In the genomic region with DNA sequence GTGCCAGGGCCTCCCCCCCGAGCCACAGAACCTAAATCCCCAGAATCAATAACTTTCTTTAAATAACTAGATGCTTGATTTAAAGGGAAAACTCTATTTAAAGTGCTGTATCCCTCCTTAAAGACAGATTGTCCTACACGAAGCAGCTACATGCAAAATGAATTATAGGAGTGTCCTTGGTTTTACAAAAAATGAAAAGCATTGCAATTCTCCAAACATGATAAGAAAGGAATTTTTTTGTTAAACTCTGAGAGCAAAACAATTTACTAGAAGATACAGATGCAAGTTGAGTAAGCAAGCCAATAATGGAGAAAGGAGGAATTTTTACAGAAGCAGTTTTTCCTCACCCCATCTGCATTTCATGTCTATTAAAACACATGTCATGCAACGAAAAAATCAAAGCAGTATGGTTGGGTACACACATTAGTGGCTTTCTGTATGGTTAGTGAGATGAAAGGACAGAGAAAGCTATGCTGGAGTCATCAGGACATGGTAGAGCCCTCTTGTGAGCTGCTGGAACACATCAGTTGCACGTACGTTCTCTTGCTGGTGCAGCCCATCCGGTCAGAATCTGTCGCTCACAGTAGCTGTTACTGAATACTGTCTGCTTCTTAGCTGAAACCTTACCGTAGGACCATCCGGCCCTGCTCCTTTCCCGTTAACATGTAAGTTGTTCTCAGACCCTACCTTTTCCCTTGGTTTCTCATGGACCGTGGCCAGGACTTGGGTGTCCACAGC, we compare ENCODE assay signal across 32 cellular contexts. TPM values are rescaled to one million over a fixed set of nuclear protein-coding genes. Genes with fewer than 3 reads are reported as not detected.
DNase-seq lines count a peak whose midpoint lies in the region; FAIRE-seq and TF ChIP-seq lines count a peak whose summit lies in the region.
"Had no signal": no experiment of that assay in that cellular context is flagged by ENCODE, and none has a peak within 500 bp of the region (broad histone marks: within the 10 kb centered on the region; RNA-seq: fewer than 3 reads in every experiment).

No MANE protein-coding gene starts in this region.

- no peak for TF ChIP-seq CTCF in HFFc6 (IDR thresholded peaks at IDR 0.05)
- no peak for TF ChIP-seq CTCF in hepatocyte (IDR thresholded peaks at IDR 0.05; ENCODE audit: poor library complexity)
- TF ChIP-seq CTCF in D721Med (IDR thresholded peaks at IDR 0.05; ENCODE audit: insufficient read depth, missing control alignments) = no peak

- H4K20me1 ChIP-seq in hepatocyte (ENCODE audit: insufficient read depth, poor library complexity, severe bottlenecking) = no peaks in the 10 kb centered on the region

- peaks cover 5% of the 10 kb centered on the region; the same call in 1 of the 2 replicates for H3K36me3 Mint-ChIP-seq in HFFc6 (ENCODE audit: low read depth)
- H3K36me3 Mint-ChIP-seq: activated CD8-positive, alpha-beta memory T cell treated with anti-CD3 and anti-CD28 coated beads, Interleukin-2, amount 10 ng/mL, durations not matched to agents 7 days and 5 days; stimulated activated memory B cell treated with anti-CD40 and anti-IgM and Interleukin-4, amounts not matched to agents 10 μg/mL and 1 μg/mL and 100 μg/mL, for 72 hours had no signal

- no peak overlapping the region; the same call in 1 of the 2 replicates for H3K27ac Mint-ChIP-seq in HFFc6
- H3K27ac Mint-ChIP-seq: activated B cell treated with CpG ODN at 0.5 μM for 24 hours; activated CD8-positive, alpha-beta memory T cell treated with anti-CD3 and anti-CD28 coated beads, Interleukin-2, amount 10 ng/mL, durations not matched to agents 7 days and 5 days; activated naive CD8-positive, alpha-beta T cell treated with anti-CD3 and anti-CD28 coated beads, Interleukin-2, amount 50 U/mL, for 24 hours; progenitor cell of endocrine pancreas; stimulated activated memory B cell treated with anti-CD40 and anti-IgM and Interleukin-4, amounts not matched to agents 10 μg/mL and 1 μg/mL and 100 μg/mL, for 72 hours; T-helper 1 cell treated with Interleukin-12 subunit alpha and Interleukin-12 subunit beta and Interleukin-4 antibody, amounts not matched to agents 30 μg/mL and 1 μg/mL, for 36 hours had no signal

- peaks cover 51% of the 10 kb centered on the region for H3K4me1 Mint-ChIP-seq in HFFc6 (ENCODE audit: low read depth)
- H3K4me1 Mint-ChIP-seq: activated CD8-positive, alpha-beta memory T cell treated with anti-CD3 and anti-CD28 coated beads, Interleukin-2, amount 10 ng/mL, durations not matched to agents 7 days and 5 days; activated naive CD8-positive, alpha-beta T cell treated with anti-CD3 and anti-CD28 coated beads, Interleukin-2, amount 50 U/mL, for 24 hours; central memory CD8-positive, alpha-beta T cell; stimulated activated memory B cell treated with anti-CD40 and anti-IgM and Interleukin-4, amounts not matched to agents 10 μg/mL and 1 μg/mL and 100 μg/mL, for 72 hours had no signal

- H3K4me1 ChIP-seq in hepatocyte (ENCODE audit: insufficient read depth) (peaks cover 25% of the 10 kb centered on the region), skeletal muscle satellite cell (ENCODE audit: control insufficient read depth, insufficient read depth, low read length) (peaks cover 29% of the 10 kb centered on the region)
- H3K4me1 ChIP-seq: esophagus squamous epithelium had no signal

- H3K9me2 ChIP-seq in hepatocyte (replicated peaks; ENCODE audit: insufficient read depth) = no peaks in the 10 kb centered on the region

- H3K4me2 ChIP-seq in hepatocyte (peak overlapping the region; percentile 61), skeletal muscle satellite cell (ENCODE audit: low read length) (peak overlapping the region; percentile 35)

- no peak overlapping the region for H2AFZ ChIP-seq in hepatocyte

- peak overlapping the region; percentile 27; the same call in 1 of the 2 replicates for H3K4me3 Mint-ChIP-seq in HFFc6
- H3K4me3 Mint-ChIP-seq: activated B cell treated with CpG ODN at 0.5 μM for 24 hours; activated CD8-positive, alpha-beta memory T cell treated with anti-CD3 and anti-CD28 coated beads, Interleukin-2, amount 10 ng/mL, durations not matched to agents 7 days and 5 days; activated naive CD8-positive, alpha-beta T cell treated with anti-CD3 and anti-CD28 coated beads, Interleukin-2, amount 50 U/mL, for 24 hours; central memory CD8-positive, alpha-beta T cell; stimulated activated memory B cell treated with anti-CD40 and anti-IgM and Interleukin-4, amounts not matched to agents 10 μg/mL and 1 μg/mL and 100 μg/mL, for 72 hours; T-helper 1 cell treated with Interleukin-12 subunit alpha and Interleukin-12 subunit beta and Interleukin-4 antibody, amounts not matched to agents 30 μg/mL and 1 μg/mL, for 36 hours had no signal

- WGBS in hepatocyte (ENCODE audit: low lambda C conversion rate, missing lambda C conversion rate) = 63% methylated on average over 11 of the region's 11 CpGs

- peak overlapping the region; percentile 53 for H3K27ac ChIP-seq in hepatocyte
- H3K27ac ChIP-seq: C4-2B, esophagus squamous epithelium, RWPE1, upper lobe of left lung had no signal

- no peaks in the 10 kb centered on the region for H3K9me3 Mint-ChIP-seq in HFFc6
- H3K9me3 Mint-ChIP-seq: activated B cell treated with CpG ODN at 0.5 μM for 24 hours; activated naive CD8-positive, alpha-beta T cell treated with anti-CD3 and anti-CD28 coated beads, Interleukin-2, amount 50 U/mL, for 24 hours; central memory CD8-positive, alpha-beta T cell; T-helper 1 cell treated with Interleukin-12 subunit alpha and Interleukin-12 subunit beta and Interleukin-4 antibody, amounts not matched to agents 30 μg/mL and 1 μg/mL, for 36 hours had no signal

- no peak for DNase-seq in HFFc6
- DNase-seq in amniotic epithelial cell (ENCODE audit: low read depth) = peak; percentile 77
- DNase-seq in hepatocyte (ENCODE audit: low spot score) = no peak
- DNase-seq in NOMO-1 (lab: John Stamatoyannopoulos, UW; ENCODE audit: unreplicated experiment in 2 of 2) = no peak
- DNase-seq in D721Med (ENCODE audit: insufficient read length, low spot score) = no peak
- no peak for DNase-seq in globus pallidus (ENCODE audit: low spot score)
- DNase-seq in Ammon's horn (ENCODE audit: low spot score) = no peak
- DNase-seq: activated B cell treated with CpG ODN at 0.5 μM for 24 hours; activated CD4-positive, alpha-beta T cell treated with anti-CD3 and anti-CD28 coated beads, Interleukin-2, amount 50 U/mL, for 4 hours; activated CD8-positive, alpha-beta memory T cell treated with anti-CD3 and anti-CD28 coated beads, Interleukin-2, amount 10 ng/mL, durations not matched to agents 7 days and 5 days; activated gamma-delta T cell treated with Interleukin-2 at 50 U/mL for 16 hours; activated naive CD8-positive, alpha-beta T cell treated with anti-CD3 and anti-CD28 coated beads, Interleukin-2, amount 50 U/mL, for 24 hours; activated T-cell treated with anti-CD3 and anti-CD28 coated beads, Interleukin-2, amount 50 U/mL, for 48 hours; dermis blood vessel endothelial cell; DMS79; esophagus squamous epithelium; GDM1; glutamatergic neuron; NCI-H510A; substantia nigra; upper lobe of left lung had no signal

- peaks cover 19% of the 10 kb centered on the region for H3K27me3 Mint-ChIP-seq in HFFc6 (ENCODE audit: insufficient read depth)

- H3K79me2 ChIP-seq in hepatocyte = no peaks in the 10 kb centered on the region

- H3K9me3 ChIP-seq in hepatocyte (ENCODE audit: low read depth) (no peaks in the 10 kb centered on the region), skeletal muscle satellite cell (replicated peaks; ENCODE audit: low read length) (no peaks in the 10 kb centered on the region)
- H3K9me3 ChIP-seq: body of pancreas, esophagus squamous epithelium, upper lobe of left lung had no signal

- no peak overlapping the region for H3K4me3 ChIP-seq in hepatocyte
- H3K4me3 ChIP-seq in skeletal muscle satellite cell (ENCODE audit: low read length) = no peak overlapping the region
- H3K4me3 ChIP-seq: body of pancreas, esophagus squamous epithelium, upper lobe of left lung had no signal

- H3K36me3 ChIP-seq in hepatocyte (replicated peaks; ENCODE audit: insufficient read depth, low read depth) = no peaks in the 10 kb centered on the region
- H3K36me3 ChIP-seq in skeletal muscle satellite cell (ENCODE audit: insufficient read depth, low read length) = no peaks in the 10 kb centered on the region
- H3K36me3 ChIP-seq: esophagus squamous epithelium, upper lobe of left lung had no signal

- H3K27me3 ChIP-seq in hepatocyte (no peaks in the 10 kb centered on the region), skeletal muscle satellite cell (ENCODE audit: control insufficient read depth, insufficient read depth, low read length) (peaks cover 11% of the 10 kb centered on the region)
- H3K27me3 ChIP-seq: body of pancreas, upper lobe of left lung had no signal

- no peak overlapping the region for H3K9ac ChIP-seq in skeletal muscle satellite cell (ENCODE audit: low read depth, low read length)

- FAIRE-seq in D721Med (lab: Jason Lieb, UNC) = no peak
- FAIRE-seq: endometrium, islet of Langerhans had no signal

RNA-seq across cellular contexts. Expression of a gene that starts 25.9 kb away (rescaled TPM):
- 10 to 100 TPM; 20.7 to 37.3 (median 30.9) TPM for total RNA-seq in HFFc6 (2021; fragmentation: NEBNext Ultra II Directional; extraction: Animal tissue kit (Norgen Biotek cat#: 25700))
- total RNA-seq in hepatocyte = 10.2 and 11.2 TPM in 2 replicates
- polyA plus RNA-seq in hepatocyte = 7.1 and 12.0 TPM in 2 replicates
- 69.7 and 93.7 TPM in 2 replicates for total RNA-seq in skeletal muscle satellite cell (2012; rRNA removed)

RNA-seq across cellular contexts. Expression of a gene that starts 39.1 kb away (rescaled TPM):
- not detected for total RNA-seq in HFFc6 (2021; fragmentation: NEBNext Ultra II Directional; extraction: Animal tissue kit (Norgen Biotek cat#: 25700))
- total RNA-seq in hepatocyte = 3.7 and 4.9 TPM in 2 replicates
- polyA plus RNA-seq in hepatocyte = 9.9 and 12.9 TPM in 2 replicates
- not detected in 2 replicates for total RNA-seq in skeletal muscle satellite cell (2012; rRNA removed)
- total RNA-seq: activated B cell treated with CpG ODN at 0.5 μM for 24 hours; activated CD8-positive, alpha-beta memory T cell treated with anti-CD3 and anti-CD28 coated beads, Interleukin-2, amount 10 ng/mL, durations not matched to agents 7 days and 5 days; dermis blood vessel endothelial cell; esophagus squamous epithelium; left lobe of liver; upper lobe of left lung had no signal
